ENCODE assay signal across 8 cellular contexts in the genomic region with DNA sequence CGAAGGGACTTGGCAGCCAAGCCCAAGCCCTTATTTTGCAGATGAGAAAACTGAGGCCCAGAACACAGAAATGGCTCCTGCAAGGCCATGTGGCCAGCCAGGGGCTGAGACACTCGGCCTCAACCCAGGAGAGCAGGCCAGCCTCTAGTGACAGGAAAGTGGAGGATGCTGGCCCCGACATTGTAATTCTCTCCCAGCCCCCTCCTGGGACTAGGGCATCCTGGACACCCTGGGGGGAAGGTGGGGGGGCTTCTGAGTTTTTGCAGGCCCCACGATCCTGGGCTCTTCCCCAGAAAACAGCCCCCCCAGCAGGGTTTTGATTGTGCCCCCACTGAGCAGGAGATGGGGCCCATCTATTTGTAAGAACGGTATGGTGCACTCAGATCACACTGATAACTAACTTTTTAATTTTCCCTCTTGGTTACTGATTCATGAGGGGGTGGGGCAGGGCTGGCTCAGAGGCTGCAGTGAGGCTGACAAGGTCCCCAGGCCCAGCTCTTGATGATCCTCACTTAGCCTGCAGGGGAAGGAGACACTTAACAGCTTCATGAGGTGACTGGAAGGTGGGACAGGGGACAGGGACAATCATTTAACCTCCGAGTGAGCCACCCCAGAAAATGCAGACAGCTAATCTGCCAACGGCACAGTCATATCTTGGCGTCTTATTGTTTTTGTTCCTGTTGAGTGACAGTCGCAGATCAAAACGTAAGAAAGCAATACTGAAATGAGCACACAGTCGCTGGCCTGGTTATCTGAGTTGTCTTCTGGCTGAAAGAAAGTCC. TPM values are rescaled to one million over a fixed set of nuclear protein-coding genes. Genes with fewer than 3 reads are reported as not detected.
DNase-seq lines count a peak whose midpoint lies in the region; ATAC-seq and TF ChIP-seq lines count a peak whose summit lies in the region.

No MANE protein-coding gene starts in this region.

- in situ Hi-C loops in ACHN (cut with HindIII; ENCODE audit: low pct_ligation_motif_present, low pct_unique_long_range_greater_than_20kb, low sequenced_read_pairs) = loop anchor here (25.0 kb wide), 1 partner anchor 255 kb away; no protein-coding TSS in a partner anchor

- H3K9me2 ChIP-seq in PC-3 (replicated peaks; ENCODE audit: low read length) = no peaks in the 10 kb centered on the region

- H3K4me2 ChIP-seq in PC-3 (ENCODE audit: low read length) = no peak overlapping the region

- H3K4me3 ChIP-seq in gastroesophageal sphincter (no peak overlapping the region), PC-3 (ENCODE audit: low read length) (no peak overlapping the region)

- TF ChIP-seq EP300 in gastroesophageal sphincter (IDR thresholded peaks at IDR 0.05) = no peak

- no peaks in the 10 kb centered on the region for H3F3A ChIP-seq in PC-3 (ENCODE audit: low read length, unreplicated experiment)

- TF ChIP-seq POLR2A in gastroesophageal sphincter (IDR thresholded peaks at IDR 0.05) = no peak

- H3K4me1 ChIP-seq in gastroesophageal sphincter = peaks cover 38 to 100% (median 92%) of the 10 kb centered on the region in 3 donors
- no peaks in the 10 kb centered on the region for H3K4me1 ChIP-seq in PC-3 (ENCODE audit: insufficient read depth, low read length)

- no peaks in the 10 kb centered on the region for H4K20me1 ChIP-seq in PC-3 (ENCODE audit: low read length)

- CTCF ChIA-PET in PC-3 (lab: Charles Lee) = no interaction called here

- H3K9me3 Mint-ChIP-seq in stimulated activated naive CD8-positive, alpha-beta T cell treated with anti-CD3 and anti-CD28 coated beads, Interleukin-15, amount 100 ng/mL, for 72 hours = no peaks in the 10 kb centered on the region

- ATAC-seq in GM21528 (IDR thresholded peaks at IDR 0.05; ENCODE audit: low FRiP score, unreplicated experiment) (peak; percentile 34), gastroesophageal sphincter (no peak), PC-3 (no peak), HG02798 (IDR thresholded peaks at IDR 0.05; ENCODE audit: poor library complexity, unreplicated experiment) (no peak), GM18867 (IDR thresholded peaks at IDR 0.05; ENCODE audit: unreplicated experiment) (no peak)
- ATAC-seq in activated CD4-positive, CD25-positive, alpha-beta regulatory T cell treated with anti-CD3 and anti-CD28 coated beads, Interleukin-2, amount 50 U/mL, for 24 hours = peak; percentile 77 to 80
- peak; percentile 6 for ATAC-seq in stimulated activated naive CD8-positive, alpha-beta T cell treated with anti-CD3 and anti-CD28 coated beads, Interleukin-15, amount 100 ng/mL, for 72 hours

- H3K27ac ChIP-seq in gastroesophageal sphincter = peak overlapping the region in 3 of 4 donors; percentile 77 to 98 (median 93)
- H3K27ac ChIP-seq in PC-3 (ENCODE audit: low read length) = no peak overlapping the region

- POLR2A ChIA-PET in PC-3 (lab: Charles Lee; ENCODE audit: unreplicated experiment) = no interaction called here

- H2AFZ ChIP-seq in PC-3 (ENCODE audit: low read length) = no peak overlapping the region

- H3K36me3 ChIP-seq in gastroesophageal sphincter (no peaks in the 10 kb centered on the region), PC-3 (ENCODE audit: low read depth, low read length) (no peaks in the 10 kb centered on the region)

- H3K79me2 ChIP-seq in PC-3 (ENCODE audit: low read length) = no peaks in the 10 kb centered on the region

- H3K4me3 Mint-ChIP-seq in stimulated activated naive CD8-positive, alpha-beta T cell treated with anti-CD3 and anti-CD28 coated beads, Interleukin-15, amount 100 ng/mL, for 72 hours = peak overlapping the region; percentile 63 to 75

- H3K9ac ChIP-seq in PC-3 (ENCODE audit: low read length) = no peak overlapping the region

- H3K4me1 Mint-ChIP-seq in stimulated activated naive CD8-positive, alpha-beta T cell treated with anti-CD3 and anti-CD28 coated beads, Interleukin-15, amount 100 ng/mL, for 72 hours = peaks cover 100% of the 10 kb centered on the region

- intact Hi-C loops in PC-3 (cut with micrococcal nuclease) = no loop called here

- H3K9me3 ChIP-seq in gastroesophageal sphincter (no peaks in the 10 kb centered on the region), PC-3 (ENCODE audit: low read length) (no peaks in the 10 kb centered on the region)

- H3K27me3 Mint-ChIP-seq in stimulated activated naive CD8-positive, alpha-beta T cell treated with anti-CD3 and anti-CD28 coated beads, Interleukin-15, amount 100 ng/mL, for 72 hours = no peaks in the 10 kb centered on the region

- 35 to 37% methylated on average over 6 to 7 of the region's 11 CpGs for WGBS in gastroesophageal sphincter (ENCODE audit: low coverage in 1 of 2), 2 donors

- H3K27me3 ChIP-seq in gastroesophageal sphincter (no peaks in the 10 kb centered on the region), PC-3 (ENCODE audit: low read length) (no peaks in the 10 kb centered on the region)

- BruUV-seq in PC-3 (replicated peaks; lab: Mats Ljungman, UMichigan) = no TSS peak

- peak overlapping the region in 1 of 2 donors; percentile 19 for H3K27ac Mint-ChIP-seq in stimulated activated naive CD8-positive, alpha-beta T cell treated with anti-CD3 and anti-CD28 coated beads, Interleukin-15, amount 100 ng/mL, for 72 hours

- TF ChIP-seq CTCF in gastroesophageal sphincter (IDR thresholded peaks at IDR 0.05) = no peak
- no peak for TF ChIP-seq CTCF in PC-3 (conservative IDR thresholded peaks at IDR 0.05; ENCODE audit: low read depth, low read length)

- peak; percentile 41 for DNase-seq in ACHN
- no peak for DNase-seq in stimulated activated naive CD8-positive, alpha-beta T cell treated with anti-CD3 and anti-CD28 coated beads, Interleukin-15, amount 100 ng/mL, for 72 hours
- DNase-seq in PC-3 = no peak

RNA-seq across cellular contexts. Expression of gene SMAD7, which starts 18.9 kb away (rescaled TPM):
- total RNA-seq in gastroesophageal sphincter (10 to 100 TPM; 41.2 to 76.0 (median 55.2) TPM), PC-3 (2014; rRNA removed) (7.9 and 9.4 TPM in 2 replicates)

Comparison
In these comparisons a context has a peak if more than half of its experiments do, and no peak if none do; other contexts are left out.
1. ATAC-seq: peak in GM21528 (single experiment), activated CD4-positive, CD25-positive, alpha-beta regulatory T cell treated with anti-CD3 and anti-CD28 coated beads, Interleukin-2, amount 50 U/mL, for 24 hours (2 of 2) and stimulated activated naive CD8-positive, alpha-beta T cell treated with anti-CD3 and anti-CD28 coated beads, Interleukin-15, amount 100 ng/mL, for 72 hours (single experiment); none in gastroesophageal sphincter (single experiment), PC-3 (single experiment), HG02798 (single experiment) and GM18867 (single experiment).